Comparison of ENCODE assay signal across 8 cellular contexts in genomic region chr11:118610773-118611432, GRCh38. TPM values are rescaled to one million over a fixed set of nuclear protein-coding genes. Genes with fewer than 3 reads are reported as not detected.
A peak's percentile ranks its signal among the peaks of the same experiment; 100 is the strongest.
DNase-seq lines count a peak whose midpoint lies in the region; ATAC-seq, FAIRE-seq and TF ChIP-seq lines count a peak whose summit lies in the region.

No MANE protein-coding gene starts in this region.

- H3K36me3 ChIP-seq in CD4-positive, alpha-beta memory T cell (ENCODE audit: insufficient read depth, low read length): no peaks in the 10 kb centered on the region
- no peaks in the 10 kb centered on the region for H3K36me3 ChIP-seq in trophoblast cell (ENCODE audit: control insufficient read depth in 1 of 2, insufficient read depth in 2 of 2, low read length in 2 of 2)
- peaks cover 0 to under 1% of the 10 kb centered on the region in 2 donors for H3K36me3 ChIP-seq in thyroid gland

- intact Hi-C loops in CD4-positive, alpha-beta memory T cell (cut with micrococcal nuclease): loop anchor here (1.0 kb wide), 2 partner anchors 16 to 466 kb away; no protein-coding TSS in a partner anchor
- intact Hi-C loops in Right ventricle myocardium inferior (cut with DNase I) (loop anchor here (2.0 kb wide), 2 partner anchors 16 to 48 kb away; no protein-coding TSS in a partner anchor), thyroid gland (cut with DNase I) (no loop called here)

- FAIRE-seq in HTR-8/SVneo (lab: Jason Lieb, UNC): no peak

- peak overlapping the region; percentile 65 to 86 (median 78) for H3K4me3 Mint-ChIP-seq in CD4-positive, alpha-beta memory T cell

- H2AK5ac ChIP-seq in trophoblast cell (ENCODE audit: low read length): no peak overlapping the region

- peaks cover 15 to 36% (median 21%) of the 10 kb centered on the region in 4 donors for H3K4me1 Mint-ChIP-seq in CD4-positive, alpha-beta memory T cell

- peak overlapping the region; percentile 67 for H3K27ac ChIP-seq in CD4-positive, alpha-beta memory T cell (ENCODE audit: low read depth, low read length)
- H3K27ac ChIP-seq in trophoblast cell (ENCODE audit: low read depth, low read length): no peak overlapping the region
- H3K27ac ChIP-seq in thyroid gland: peak overlapping the region; percentile 61 to 94 (median 87)

- WGBS in trophoblast cell (ENCODE audit: extremely low coverage, insufficient coverage, insufficient read length): 100% methylated on average over 1 of the region's 54 CpGs
- 7 to 13% methylated on average over 12 to 17 of the region's 54 CpGs for WGBS in thyroid gland, 2 donors

- no peak overlapping the region for H3K9ac ChIP-seq in trophoblast cell (ENCODE audit: low read length)

- H3K23ac ChIP-seq in trophoblast cell (ENCODE audit: low read length): no peak overlapping the region

- H3K4ac ChIP-seq in trophoblast cell (ENCODE audit: low read depth, low read length): no peak overlapping the region

- POLR2A ChIA-PET in CD4-positive, alpha-beta memory T cell (lab: Charles Lee; ENCODE audit: partially characterized antibody): interaction anchor here (0.7 to 3.9 kb wide), 4 partner anchors 15 to 249 kb away, joined by 3 to 13 read pairs (median 3); partner anchors contain the start of gene DDX6

- H3K79me2 ChIP-seq in trophoblast cell (ENCODE audit: control insufficient read depth, insufficient read depth, low read length, poor library complexity): no peaks in the 10 kb centered on the region

- no peaks in the 10 kb centered on the region for H3K36me3 Mint-ChIP-seq in CD4-positive, alpha-beta memory T cell

- TF ChIP-seq CTCF in HFF-Myc (IDR thresholded peaks at IDR 0.05; ENCODE audit: low read depth, low read length, missing control alignments) (peak; percentile 75), thyroid gland (IDR thresholded peaks at IDR 0.05) (peak; percentile 60 to 92 (median 81))

- no peak overlapping the region for H2AFZ ChIP-seq in trophoblast cell (ENCODE audit: insufficient read depth, low read length, poor library complexity)

- H3K18ac ChIP-seq in trophoblast cell (ENCODE audit: low read length): no peak overlapping the region

- no peak for TF ChIP-seq POLR2A in thyroid gland (IDR thresholded peaks at IDR 0.05)

- H4K12ac ChIP-seq in trophoblast cell (ENCODE audit: low read depth, low read length): no peak overlapping the region

- H3K4me1 ChIP-seq in CD4-positive, alpha-beta memory T cell (ENCODE audit: insufficient read depth, low read length): peaks cover 24% of the 10 kb centered on the region
- H3K4me1 ChIP-seq in trophoblast cell (ENCODE audit: control insufficient read depth in 1 of 2, insufficient read depth in 2 of 2, low read length in 2 of 2) (peaks cover 30 to 46% of the 10 kb centered on the region in 2 experiments), thyroid gland (peaks cover 27 to 62% of the 10 kb centered on the region in 2 donors)

- DNase-seq in CD4-positive, alpha-beta memory T cell: peak; percentile 79 to 87 (median 83)
- DNase-seq in HFF-Myc (ENCODE audit: extremely low read depth, low read depth) (no peak), RPMI8226 (peak; percentile 90), Right ventricle myocardium inferior (ENCODE audit: missing footprints) (peak; percentile 89), trophoblast cell (peak; percentile 71 to 80), thyroid gland (peak; percentile 89 to 94), HTR-8/SVneo (ENCODE audit: insufficient read length, low spot score) (no peak)
- peak; percentile 89 for DNase-seq in activated naive CD4-positive, alpha-beta T cell treated with anti-CD3 and anti-CD28 coated beads, Interleukin-2, amount 50 U/mL, for 16 hours

- peak; percentile 42 for ATAC-seq in Right ventricle myocardium inferior

- peak overlapping the region; percentile 58 for H3K4me2 ChIP-seq in trophoblast cell (ENCODE audit: low read length)

- no peak overlapping the region for H4K91ac ChIP-seq in trophoblast cell (ENCODE audit: low read depth, low read length)

- H3K27ac Mint-ChIP-seq in CD4-positive, alpha-beta memory T cell: peak overlapping the region in 5 of 7 donors; percentile 45 to 94 (median 74)

- no peak overlapping the region for H2BK5ac ChIP-seq in trophoblast cell (ENCODE audit: low read depth, low read length, poor library complexity)

- H3K9me3 Mint-ChIP-seq in CD4-positive, alpha-beta memory T cell: peaks cover 0 to 1% (median 0%) of the 10 kb centered on the region in 8 donors

- H3K27me3 ChIP-seq in CD4-positive, alpha-beta memory T cell (ENCODE audit: insufficient read depth, low read length): no peaks in the 10 kb centered on the region
- H3K27me3 ChIP-seq in trophoblast cell (ENCODE audit: insufficient read depth, low read length): peaks cover 30% of the 10 kb centered on the region
- no peaks in the 10 kb centered on the region for H3K27me3 ChIP-seq in thyroid gland

- no peak overlapping the region for H4K8ac ChIP-seq in trophoblast cell (ENCODE audit: low read depth, low read length)

- no peak overlapping the region for H3K14ac ChIP-seq in trophoblast cell (ENCODE audit: low read length)

- peak overlapping the region; percentile 29 to 54 for H3K4me3 ChIP-seq in CD4-positive, alpha-beta memory T cell (ENCODE audit: low read length in 2 of 2)
- H3K4me3 ChIP-seq in HFF-Myc (replicated peaks; ENCODE audit: low read depth, low read length) (peak overlapping the region; percentile 84), trophoblast cell (ENCODE audit: low read depth, low read length) (no peak overlapping the region), thyroid gland (replicated peaks in 1 of 3) (peak overlapping the region in 1 of 3 donors; percentile 42)

- peaks cover 11% of the 10 kb centered on the region for H3K79me1 ChIP-seq in trophoblast cell (ENCODE audit: low read length)

- CTCF ChIA-PET in CD4-positive, alpha-beta memory T cell (lab: Charles Lee; ENCODE audit: partially characterized antibody): interaction anchor here (1.1 to 10.7 kb wide), 6 partner anchors 11 to 468 kb away, joined by 3 to 106 read pairs (median 5); no protein-coding TSS in a partner anchor

- H2BK120ac ChIP-seq in trophoblast cell (ENCODE audit: insufficient read depth, low read length, poor library complexity): no peak overlapping the region

- no peaks in the 10 kb centered on the region for H3K9me3 ChIP-seq in CD4-positive, alpha-beta memory T cell (ENCODE audit: control insufficient read depth in 1 of 2, low read length in 2 of 2)
- H3K9me3 ChIP-seq in trophoblast cell (ENCODE audit: insufficient read depth, low read depth, low read length) (peaks cover 8% of the 10 kb centered on the region), thyroid gland (no peaks in the 10 kb centered on the region)

- peaks cover 4% of the 10 kb centered on the region in 2 donors for H3K27me3 Mint-ChIP-seq in CD4-positive, alpha-beta memory T cell

- H2BK12ac ChIP-seq in trophoblast cell (ENCODE audit: low read length): no peak overlapping the region

RNA-seq across cellular contexts. Expression of gene PHLDB1, which starts 3.5 kb away (rescaled TPM):
- 1 to 10 TPM; 3.0 to 3.9 TPM for total RNA-seq in CD4-positive, alpha-beta memory T cell
- 1 to 10 TPM in 1 of 2 donors, under 1 TPM in 1; 0.34 to 1.2 TPM for polyA plus RNA-seq in CD4-positive, alpha-beta memory T cell
- total RNA-seq in Right ventricle myocardium inferior (115 TPM), thyroid gland (100 to 1,000 TPM in 3 of 4 donors, 10 to 100 TPM in 1; 73.2 to 158 (median 120) TPM)
- polyA plus RNA-seq in trophoblast cell (2013): 22.5 and 22.6 TPM in 2 replicates

RNA-seq across cellular contexts. Expression of gene ARCN1, which starts 38.7 kb away (rescaled TPM):
- total RNA-seq in CD4-positive, alpha-beta memory T cell: 100 to 1,000 TPM; 133 to 134 TPM
- polyA plus RNA-seq in CD4-positive, alpha-beta memory T cell: 100 to 1,000 TPM; 157 to 168 TPM
- total RNA-seq in Right ventricle myocardium inferior (93.4 TPM), thyroid gland (100 to 1,000 TPM; 103 to 157 (median 112) TPM)
- polyA plus RNA-seq in trophoblast cell (2013): 246 and 250 TPM in 2 replicates

RNA-seq across cellular contexts. Expression of gene IFT46, which starts 45.2 kb away (rescaled TPM):
- 10 to 100 TPM; 12.1 to 14.9 TPM for total RNA-seq in CD4-positive, alpha-beta memory T cell
- 1 to 10 TPM; 5.7 to 5.9 TPM for polyA plus RNA-seq in CD4-positive, alpha-beta memory T cell
- total RNA-seq in Right ventricle myocardium inferior (24.9 TPM), thyroid gland (10 to 100 TPM; 35.5 to 91.1 (median 55.5) TPM)
- 11.9 and 13.7 TPM in 2 replicates for polyA plus RNA-seq in trophoblast cell (2013)

Comparison
In these comparisons a context has a peak if more than half of its experiments do, and no peak if none do; other contexts are left out.
1. DNase-seq: peak in CD4-positive, alpha-beta memory T cell (5 of 5), RPMI8226 (single experiment), activated naive CD4-positive, alpha-beta T cell treated with anti-CD3 and anti-CD28 coated beads, Interleukin-2, amount 50 U/mL, for 16 hours (single experiment), Right ventricle myocardium inferior (single experiment), trophoblast cell (2 of 2) and thyroid gland (2 of 2); none in HFF-Myc (single experiment) and HTR-8/SVneo (single experiment).
2. RNA of gene PHLDB1, which starts 3.5 kb away (total RNA-seq): 73.2 to 158 TPM in thyroid gland and 115 TPM in Right ventricle myocardium inferior (single experiment); 3.0 to 3.9 TPM in CD4-positive, alpha-beta memory T cell; every median in the first group is over 10 times any median in the second.